In genomic region chr4:105622269-105622668, GRCh38 we compare ENCODE assay signal across 1 cellular context.
TF ChIP-seq lines count a peak whose summit lies in the region.

No MANE protein-coding gene starts in this region.

TF ChIP-seq in K562, 482 proteins besides CTCF, POLR2A, EP300 and RAD21 (continued from another document):
- no peak for TF ChIP-seq ZHX1 (conservative IDR thresholded peaks at IDR 0.05; ENCODE audit: low read length)
TF ChIP-seq in K562: peak in this region for 3.
